12 cellular contexts compared by ENCODE assay signal in the genomic region with DNA sequence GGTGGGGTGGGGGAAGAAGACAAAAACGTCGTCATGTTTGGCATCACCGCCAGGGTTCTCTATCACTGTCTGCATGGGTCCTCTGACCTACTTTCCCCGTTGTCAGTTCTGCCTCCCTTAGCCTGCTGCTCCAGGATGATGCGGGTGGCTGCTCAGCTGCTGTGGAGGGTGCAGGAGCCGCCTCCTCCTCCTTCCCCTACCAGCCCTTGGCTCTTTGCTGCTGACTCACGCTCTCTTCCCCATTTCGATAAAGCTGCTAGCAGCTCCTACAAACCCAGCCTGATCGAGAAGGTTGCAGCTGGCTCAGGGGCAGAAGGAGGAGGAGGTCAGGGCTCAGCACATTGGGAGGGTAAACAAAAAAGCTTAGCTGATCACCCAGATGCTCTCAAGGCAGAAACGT. TPM values are rescaled to one million over a fixed set of nuclear protein-coding genes. Genes with fewer than 3 reads are reported as not detected.
A peak's percentile ranks its signal among the peaks of the same experiment; 100 is the strongest.
DNase-seq lines count a peak whose midpoint lies in the region; ATAC-seq lines count a peak whose summit lies in the region.
"Had no signal": no experiment of that assay in that cellular context is flagged by ENCODE, and none has a peak within 500 bp of the region (broad histone marks: within the 10 kb centered on the region; RNA-seq: fewer than 3 reads in every experiment).

No MANE protein-coding gene starts in this region.

- intact Hi-C loops in sciatic nerve (cut with DNase I): no loop called here

- H3K79me1 ChIP-seq in trophoblast cell (ENCODE audit: low read length): no peaks in the 10 kb centered on the region

- no peak overlapping the region for H4K12ac ChIP-seq in trophoblast cell (ENCODE audit: low read depth, low read length)

- H3K14ac ChIP-seq in trophoblast cell (ENCODE audit: low read length): no peak overlapping the region

- no peak overlapping the region for H2BK5ac ChIP-seq in trophoblast cell (ENCODE audit: low read depth, low read length, poor library complexity)

- H4K8ac ChIP-seq in trophoblast cell (ENCODE audit: low read depth, low read length): no peak overlapping the region

- H3K23ac ChIP-seq in trophoblast cell (ENCODE audit: low read length): no peak overlapping the region

- no CpG with 5 or more reads among the region's 10 CpGs for WGBS in trophoblast cell (ENCODE audit: extremely low coverage, insufficient coverage, insufficient read length)

- no peaks in the 10 kb centered on the region for H3K79me2 ChIP-seq in trophoblast cell (ENCODE audit: control insufficient read depth, insufficient read depth, low read length, poor library complexity)

- no peak overlapping the region for H3K9ac ChIP-seq in trophoblast cell (ENCODE audit: low read length)

- no peak for ATAC-seq in sciatic nerve
- ATAC-seq in HG02798 (IDR thresholded peaks at IDR 0.05; ENCODE audit: poor library complexity, unreplicated experiment): no peak

- in situ Hi-C loops in HAP-1 (cut with MboI; ENCODE audit: low sequenced_read_pairs): no loop called here

- no peaks in the 10 kb centered on the region for H3K36me3 ChIP-seq in trophoblast cell (ENCODE audit: control insufficient read depth in 1 of 2, insufficient read depth in 2 of 2, low read length in 2 of 2)
- no peaks in the 10 kb centered on the region for H3K36me3 ChIP-seq in HAP-1 (replicated peaks)
- H3K36me3 ChIP-seq: SJSA1 had no signal

- peak overlapping the region; percentile 62 for H3K27ac ChIP-seq in cingulate gyrus (ENCODE audit: low read depth, low read length)
- H3K27ac ChIP-seq in trophoblast cell (ENCODE audit: low read depth, low read length): no peak overlapping the region
- H3K27ac ChIP-seq: SJSA1 had no signal

- H3K9me3 ChIP-seq in trophoblast cell (ENCODE audit: insufficient read depth, low read depth, low read length) (peaks cover 9% of the 10 kb centered on the region), HAP-1 (no peaks in the 10 kb centered on the region)
- H3K9me3 ChIP-seq: SJSA1 had no signal

- H3K4me3 ChIP-seq in trophoblast cell (ENCODE audit: low read depth, low read length) (no peak overlapping the region), HAP-1 (no peak overlapping the region)
- H3K4me3 ChIP-seq: SJSA1 had no signal

- H2AFZ ChIP-seq in trophoblast cell (ENCODE audit: insufficient read depth, low read length, poor library complexity): no peak overlapping the region

- H2BK120ac ChIP-seq in trophoblast cell (ENCODE audit: insufficient read depth, low read length, poor library complexity): no peak overlapping the region

- H2BK12ac ChIP-seq in trophoblast cell (ENCODE audit: low read length): no peak overlapping the region

- H3K4ac ChIP-seq in trophoblast cell (ENCODE audit: low read depth, low read length): no peak overlapping the region

- no peak overlapping the region for H2AK5ac ChIP-seq in trophoblast cell (ENCODE audit: low read length)

- no peak overlapping the region for H3K18ac ChIP-seq in trophoblast cell (ENCODE audit: low read length)

- peak; percentile 70 for DNase-seq in GM03348 (ENCODE audit: low spot score)
- DNase-seq in NOMO-1 (lab: John Stamatoyannopoulos, UW; ENCODE audit: unreplicated experiment in 2 of 2): peak; percentile 76 to 79
- DNase-seq in trophoblast cell: peak; percentile 84 to 87
- DNase-seq in sciatic nerve (ENCODE audit: low spot score): no peak
- DNase-seq in HAP-1 (ENCODE audit: low spot score in 2 of 2): no peak
- DNase-seq in GM19238 (ENCODE audit: insufficient read length, low spot score): no peak
- DNase-seq: activated T-cell treated with anti-CD3 and anti-CD28 coated beads, Interleukin-2, amount 50 U/mL, for 4 hours; midbrain; stimulated activated CD4-positive, alpha-beta T cell treated with anti-CD3 and anti-CD28 coated beads, Interleukin-2, amount 100 ng/mL, for 48 hours had no signal

- peaks cover 2% of the 10 kb centered on the region for H3K27me3 ChIP-seq in trophoblast cell (ENCODE audit: insufficient read depth, low read length)
- no peaks in the 10 kb centered on the region for H3K27me3 ChIP-seq in HAP-1 (ENCODE audit: low read depth)
- H3K27me3 ChIP-seq: SJSA1 had no signal

- no peaks in the 10 kb centered on the region for H3K4me1 ChIP-seq in trophoblast cell (ENCODE audit: control insufficient read depth in 1 of 2, insufficient read depth in 2 of 2, low read length in 2 of 2)
- H3K4me1 ChIP-seq in HAP-1: no peaks in the 10 kb centered on the region

- no peak overlapping the region for H3K4me2 ChIP-seq in trophoblast cell (ENCODE audit: low read length)

- H4K91ac ChIP-seq in trophoblast cell (ENCODE audit: low read depth, low read length): no peak overlapping the region

RNA-seq across cellular contexts. Expression of a gene that starts 49.5 kb away (rescaled TPM):
- polyA plus RNA-seq in trophoblast cell (2013): 201 and 208 TPM in 2 replicates
- 65.4 TPM for total RNA-seq in sciatic nerve

Comparison
In these comparisons a context has a peak if more than half of its experiments do, and no peak if none do; other contexts are left out.
1. DNase-seq: peak in GM03348 (single experiment), NOMO-1 (2 of 2) and trophoblast cell (2 of 2); none in sciatic nerve (single experiment), HAP-1 (0 of 2) and GM19238 (single experiment).